3 cellular contexts compared by ENCODE assay signal in the genomic region with DNA sequence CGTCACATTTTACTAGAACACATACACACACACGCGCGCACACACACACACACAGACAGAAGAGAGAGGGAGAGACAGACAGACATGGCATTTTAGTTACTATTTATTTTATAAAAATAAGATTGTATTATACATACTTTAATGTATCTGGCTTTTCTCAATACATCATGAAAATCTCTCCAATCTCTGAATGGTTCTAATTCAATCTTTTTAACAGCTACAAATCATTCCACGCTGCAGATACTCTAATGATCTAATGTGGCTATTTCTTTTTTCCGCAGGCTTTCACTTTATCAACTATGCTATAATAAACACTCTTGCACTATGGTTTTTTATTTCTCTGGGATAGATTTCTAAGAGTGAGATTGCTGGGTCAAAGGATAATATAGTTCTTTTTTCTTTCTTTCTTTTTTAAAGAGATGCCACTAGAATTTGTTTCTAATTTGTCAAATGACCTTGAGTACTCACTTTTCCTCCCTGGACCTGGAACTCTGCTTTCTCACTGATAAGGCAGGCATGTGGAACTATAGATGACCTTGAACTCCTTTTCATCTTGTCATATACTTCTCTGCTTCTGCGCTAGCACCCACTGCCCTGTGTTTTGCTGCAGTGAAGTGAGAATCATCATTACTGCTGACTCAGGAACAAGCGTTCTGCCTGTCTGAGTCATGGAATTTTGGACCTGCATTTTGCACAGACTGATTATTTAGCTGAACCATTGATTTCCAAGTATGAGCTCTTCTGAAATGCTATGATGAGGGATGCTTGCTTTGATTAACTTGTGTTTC.
TF ChIP-seq lines count a peak whose summit lies in the region.

No MANE protein-coding gene starts in this region.

TF ChIP-seq in A549, 52 proteins besides CTCF, POLR2A, EP300 and RAD21:
- TF ChIP-seq MAFK (IDR thresholded peaks at IDR 0.05; ENCODE audit: partially characterized antibody) (peak; percentile 88), HDAC2 (IDR thresholded peaks at IDR 0.05) (no peak)

TF ChIP-seq in IMR-90, 13 proteins besides CTCF, POLR2A, EP300 and RAD21:
- TF ChIP-seq FOS (IDR thresholded peaks at IDR 0.05; ENCODE audit: low read depth, low read length): no peak
- peak; percentile 82 for TF ChIP-seq MAFK (IDR thresholded peaks at IDR 0.05; ENCODE audit: low read depth, low read length)

TF ChIP-seq in SK-N-SH, 30 proteins besides CTCF, POLR2A, EP300 and RAD21:
- TF ChIP-seq GABPA (IDR thresholded peaks at IDR 0.05; ENCODE audit: low read depth) (no peak), TCF12 (IDR thresholded peaks at IDR 0.05) (0 out of 2 replicates have a peak, but pooled peaks have one; percentile 8), FOSL2 (IDR thresholded peaks at IDR 0.05; ENCODE audit: borderline replicate concordance, low read depth) (no peak), POLR2AphosphoS5 (IDR thresholded peaks at IDR 0.05; ENCODE audit: low read depth, low read length) (no peak), EZH2phosphoT487 (IDR thresholded peaks at IDR 0.05; ENCODE audit: borderline replicate concordance, low read depth) (no peak), NRF1 (IDR thresholded peaks at IDR 0.05; ENCODE audit: low read depth, low read length) (no peak; the same call in 1 of the 2 replicates), GATA2 (CRISPR knock-in tag; IDR thresholded peaks at IDR 0.05) (peak; percentile 60), CHD2 (IDR thresholded peaks at IDR 0.05; ENCODE audit: low read length, partially characterized antibody) (peak; percentile 15), YY1 (IDR thresholded peaks at IDR 0.05; ENCODE audit: low read depth) (no peak), TEAD4 (IDR thresholded peaks at IDR 0.05; ENCODE audit: borderline replicate concordance, insufficient read depth) (no peak), RCOR1 (IDR thresholded peaks at IDR 0.05; ENCODE audit: low read length) (peak; percentile 66; the same call in 1 of the 2 replicates), RFX5 (IDR thresholded peaks at IDR 0.05; ENCODE audit: low read length) (no peak), SIN3A (IDR thresholded peaks at IDR 0.05; ENCODE audit: borderline replicate concordance, low read depth, low read length) (no peak), FOXM1 (IDR thresholded peaks at IDR 0.05; ENCODE audit: low read depth) (no peak), JUND (IDR thresholded peaks at IDR 0.05) (no peak)
- TF ChIP-seq, protein P1, sequence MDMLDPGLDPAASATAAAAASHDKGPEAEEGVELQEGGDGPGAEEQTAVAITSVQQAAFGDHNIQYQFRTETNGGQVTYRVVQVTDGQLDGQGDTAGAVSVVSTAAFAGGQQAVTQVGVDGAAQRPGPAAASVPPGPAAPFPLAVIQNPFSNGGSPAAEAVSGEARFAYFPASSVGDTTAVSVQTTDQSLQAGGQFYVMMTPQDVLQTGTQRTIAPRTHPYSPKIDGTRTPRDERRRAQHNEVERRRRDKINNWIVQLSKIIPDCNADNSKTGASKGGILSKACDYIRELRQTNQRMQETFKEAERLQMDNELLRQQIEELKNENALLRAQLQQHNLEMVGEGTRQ (IDR thresholded peaks at IDR 0.05; ENCODE audit: borderline replicate concordance, low read depth, low read length): no peak
- TF ChIP-seq, protein P2, sequence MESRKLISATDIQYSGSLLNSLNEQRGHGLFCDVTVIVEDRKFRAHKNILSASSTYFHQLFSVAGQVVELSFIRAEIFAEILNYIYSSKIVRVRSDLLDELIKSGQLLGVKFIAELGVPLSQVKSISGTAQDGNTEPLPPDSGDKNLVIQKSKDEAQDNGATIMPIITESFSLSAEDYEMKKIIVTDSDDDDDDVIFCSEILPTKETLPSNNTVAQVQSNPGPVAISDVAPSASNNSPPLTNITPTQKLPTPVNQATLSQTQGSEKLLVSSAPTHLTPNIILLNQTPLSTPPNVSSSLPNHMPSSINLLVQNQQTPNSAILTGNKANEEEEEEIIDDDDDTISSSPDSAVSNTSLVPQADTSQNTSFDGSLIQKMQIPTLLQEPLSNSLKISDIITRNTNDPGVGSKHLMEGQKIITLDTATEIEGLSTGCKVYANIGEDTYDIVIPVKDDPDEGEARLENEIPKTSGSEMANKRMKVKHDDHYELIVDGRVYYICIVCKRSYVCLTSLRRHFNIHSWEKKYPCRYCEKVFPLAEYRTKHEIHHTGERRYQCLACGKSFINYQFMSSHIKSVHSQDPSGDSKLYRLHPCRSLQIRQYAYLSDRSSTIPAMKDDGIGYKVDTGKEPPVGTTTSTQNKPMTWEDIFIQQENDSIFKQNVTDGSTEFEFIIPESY (IDR thresholded peaks at IDR 0.05; ENCODE audit: borderline replicate concordance, low read depth): no peak
- TF ChIP-seq, protein P3, sequence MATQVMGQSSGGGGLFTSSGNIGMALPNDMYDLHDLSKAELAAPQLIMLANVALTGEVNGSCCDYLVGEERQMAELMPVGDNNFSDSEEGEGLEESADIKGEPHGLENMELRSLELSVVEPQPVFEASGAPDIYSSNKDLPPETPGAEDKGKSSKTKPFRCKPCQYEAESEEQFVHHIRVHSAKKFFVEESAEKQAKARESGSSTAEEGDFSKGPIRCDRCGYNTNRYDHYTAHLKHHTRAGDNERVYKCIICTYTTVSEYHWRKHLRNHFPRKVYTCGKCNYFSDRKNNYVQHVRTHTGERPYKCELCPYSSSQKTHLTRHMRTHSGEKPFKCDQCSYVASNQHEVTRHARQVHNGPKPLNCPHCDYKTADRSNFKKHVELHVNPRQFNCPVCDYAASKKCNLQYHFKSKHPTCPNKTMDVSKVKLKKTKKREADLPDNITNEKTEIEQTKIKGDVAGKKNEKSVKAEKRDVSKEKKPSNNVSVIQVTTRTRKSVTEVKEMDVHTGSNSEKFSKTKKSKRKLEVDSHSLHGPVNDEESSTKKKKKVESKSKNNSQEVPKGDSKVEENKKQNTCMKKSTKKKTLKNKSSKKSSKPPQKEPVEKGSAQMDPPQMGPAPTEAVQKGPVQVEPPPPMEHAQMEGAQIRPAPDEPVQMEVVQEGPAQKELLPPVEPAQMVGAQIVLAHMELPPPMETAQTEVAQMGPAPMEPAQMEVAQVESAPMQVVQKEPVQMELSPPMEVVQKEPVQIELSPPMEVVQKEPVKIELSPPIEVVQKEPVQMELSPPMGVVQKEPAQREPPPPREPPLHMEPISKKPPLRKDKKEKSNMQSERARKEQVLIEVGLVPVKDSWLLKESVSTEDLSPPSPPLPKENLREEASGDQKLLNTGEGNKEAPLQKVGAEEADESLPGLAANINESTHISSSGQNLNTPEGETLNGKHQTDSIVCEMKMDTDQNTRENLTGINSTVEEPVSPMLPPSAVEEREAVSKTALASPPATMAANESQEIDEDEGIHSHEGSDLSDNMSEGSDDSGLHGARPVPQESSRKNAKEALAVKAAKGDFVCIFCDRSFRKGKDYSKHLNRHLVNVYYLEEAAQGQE (IDR thresholded peaks at IDR 0.05; ENCODE audit: low read depth, low read length): no peak
- TF ChIP-seq, protein P4, sequence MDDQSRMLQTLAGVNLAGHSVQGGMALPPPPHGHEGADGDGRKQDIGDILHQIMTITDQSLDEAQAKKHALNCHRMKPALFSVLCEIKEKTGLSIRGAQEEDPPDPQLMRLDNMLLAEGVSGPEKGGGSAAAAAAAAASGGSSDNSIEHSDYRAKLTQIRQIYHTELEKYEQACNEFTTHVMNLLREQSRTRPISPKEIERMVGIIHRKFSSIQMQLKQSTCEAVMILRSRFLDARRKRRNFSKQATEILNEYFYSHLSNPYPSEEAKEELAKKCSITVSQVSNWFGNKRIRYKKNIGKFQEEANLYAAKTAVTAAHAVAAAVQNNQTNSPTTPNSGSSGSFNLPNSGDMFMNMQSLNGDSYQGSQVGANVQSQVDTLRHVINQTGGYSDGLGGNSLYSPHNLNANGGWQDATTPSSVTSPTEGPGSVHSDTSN (IDR thresholded peaks at IDR 0.05): no peak
- TF ChIP-seq, protein P5, sequence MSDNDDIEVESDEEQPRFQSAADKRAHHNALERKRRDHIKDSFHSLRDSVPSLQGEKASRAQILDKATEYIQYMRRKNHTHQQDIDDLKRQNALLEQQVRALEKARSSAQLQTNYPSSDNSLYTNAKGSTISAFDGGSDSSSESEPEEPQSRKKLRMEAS (IDR thresholded peaks at IDR 0.05; ENCODE audit: low read depth): no peak
